In genomic region chr1:237814319-237814924, GRCh38 we compare ENCODE assay signal across 9 cellular contexts.
DNase-seq lines count a peak whose midpoint lies in the region; ATAC-seq and TF ChIP-seq lines count a peak whose summit lies in the region.
"Had no signal": no experiment of that assay in that cellular context is flagged by ENCODE, and none has a peak within 500 bp of the region (broad histone marks: within the 10 kb centered on the region; RNA-seq: fewer than 3 reads in every experiment).

No MANE protein-coding gene starts in this region.

- BruUV-seq in OCI-LY7 (replicated peaks; lab: Mats Ljungman, UMichigan): no TSS peak

- no peaks in the 10 kb centered on the region for H3K36me3 ChIP-seq in OCI-LY7 (ENCODE audit: insufficient read depth, low read length)

- no peaks in the 10 kb centered on the region for H3K9me3 Mint-ChIP-seq in activated T-helper 2 cell treated with anti-CD3 and anti-CD28 coated beads, Interferon-gamma antibody, Interleukin-2, Interleukin-4, amounts not matched to agents 10 μg/mL and 5 μg/mL and 100 μg/mL, durations not matched to agents 14 hours and 24 hours and 36 hours
- H3K9me3 Mint-ChIP-seq: T-helper 1 cell treated with Interleukin-12 subunit alpha and Interleukin-12 subunit beta and Interleukin-4 antibody, amounts not matched to agents 30 μg/mL and 1 μg/mL, for 36 hours had no signal

- no peaks in the 10 kb centered on the region for H3K4me1 ChIP-seq in OCI-LY7 (ENCODE audit: insufficient read depth, low read length, poor library complexity, severe bottlenecking)

- CTCF ChIA-PET in OCI-LY7 (lab: Charles Lee; ENCODE audit: unreplicated experiment): no interaction called here

- no peak overlapping the region for H3K4me3 Mint-ChIP-seq in activated T-helper 2 cell treated with anti-CD3 and anti-CD28 coated beads, Interferon-gamma antibody, Interleukin-2, Interleukin-4, amounts not matched to agents 10 μg/mL and 5 μg/mL and 100 μg/mL, durations not matched to agents 14 hours and 24 hours and 36 hours (ENCODE audit: low read depth)
- H3K4me3 Mint-ChIP-seq: T-helper 1 cell treated with Interleukin-12 subunit alpha and Interleukin-12 subunit beta and Interleukin-4 antibody, amounts not matched to agents 30 μg/mL and 1 μg/mL, for 36 hours had no signal

- H3K36me3 Mint-ChIP-seq in activated T-helper 2 cell treated with anti-CD3 and anti-CD28 coated beads, Interferon-gamma antibody, Interleukin-2, Interleukin-4, amounts not matched to agents 10 μg/mL and 5 μg/mL and 100 μg/mL, durations not matched to agents 14 hours and 24 hours and 36 hours (ENCODE audit: low read depth): no peaks in the 10 kb centered on the region

- H3K79me2 ChIP-seq in OCI-LY7 (ENCODE audit: insufficient read depth, low read depth, low read length): no peaks in the 10 kb centered on the region

- H3K27ac ChIP-seq in 22Rv1 (no peak overlapping the region), OCI-LY7 (ENCODE audit: low read depth, low read length, poor library complexity, severe bottlenecking) (no peak overlapping the region)

- H2AFZ ChIP-seq in OCI-LY7 (ENCODE audit: low read length): no peak overlapping the region

- intact Hi-C loops in OCI-LY7 (cut with micrococcal nuclease; ENCODE audit: unreplicated experiment): no loop called here
- intact Hi-C loops in activated T-helper 2 cell treated with anti-CD3 and anti-CD28 coated beads, Interferon-gamma antibody, Interleukin-2, Interleukin-4, amounts not matched to agents 10 μg/mL and 5 μg/mL and 100 μg/mL, durations not matched to agents 14 hours and 24 hours and 36 hours (cut with micrococcal nuclease): no loop called here

- H3K27me3 Mint-ChIP-seq in activated T-helper 2 cell treated with anti-CD3 and anti-CD28 coated beads, Interferon-gamma antibody, Interleukin-2, Interleukin-4, amounts not matched to agents 10 μg/mL and 5 μg/mL and 100 μg/mL, durations not matched to agents 14 hours and 24 hours and 36 hours (ENCODE audit: low read depth): no peaks in the 10 kb centered on the region

- DNase-seq in GM13976 (ENCODE audit: low spot score): no peak
- DNase-seq in OCI-LY7 (ENCODE audit: low spot score): peak; percentile 25
- peak; percentile 2 for DNase-seq in fibroblast of peridontal ligament (ENCODE audit: extremely low read depth)
- DNase-seq in stimulated activated CD4-positive, alpha-beta T cell treated with anti-CD3 and anti-CD28 coated beads, Interleukin-1b, Interleukin-23, amount 100 ng/mL, for 48 hours: no peak
- DNase-seq in left lobe of liver (ENCODE audit: low spot score): no peak
- no peak for DNase-seq in AG08395 (ENCODE audit: low spot score)
- DNase-seq in activated T-helper 2 cell treated with anti-CD3 and anti-CD28 coated beads, Interferon-gamma antibody, Interleukin-2, Interleukin-4, amounts not matched to agents 10 μg/mL and 5 μg/mL and 100 μg/mL, durations not matched to agents 14 hours and 24 hours and 36 hours (ENCODE audit: low spot score): no peak

- POLR2A ChIA-PET in OCI-LY7 (lab: Charles Lee): no interaction called here

- H3K4me1 Mint-ChIP-seq in activated T-helper 2 cell treated with anti-CD3 and anti-CD28 coated beads, Interferon-gamma antibody, Interleukin-2, Interleukin-4, amounts not matched to agents 10 μg/mL and 5 μg/mL and 100 μg/mL, durations not matched to agents 14 hours and 24 hours and 36 hours (ENCODE audit: low read depth): no peaks in the 10 kb centered on the region

- no peak for ATAC-seq in left lobe of liver

- TF ChIP-seq CTCF in 22Rv1 (IDR thresholded peaks at IDR 0.05) (peak; percentile 91), GM13976 (IDR thresholded peaks at IDR 0.05; ENCODE audit: borderline replicate concordance, control extremely low read depth, extremely low read depth, insufficient read depth, missing control alignments) (peak; percentile 27), OCI-LY7 (conservative IDR thresholded peaks at IDR 0.05; ENCODE audit: low read length) (peak; percentile 88)

- H3K9me3 ChIP-seq in OCI-LY7 (ENCODE audit: low read length): no peaks in the 10 kb centered on the region

- in situ Hi-C loops in GM13976 (cut with MboI; ENCODE audit: low sequenced_read_pairs, unreplicated experiment): no loop called here

- H3K9me2 ChIP-seq in OCI-LY7 (ENCODE audit: insufficient read depth, low read length): no peaks in the 10 kb centered on the region

- no peak overlapping the region for H3K4me3 ChIP-seq in OCI-LY7 (ENCODE audit: low read depth, low read length, poor library complexity, severe bottlenecking)

- no peak overlapping the region for H3K27ac Mint-ChIP-seq in activated T-helper 2 cell treated with anti-CD3 and anti-CD28 coated beads, Interferon-gamma antibody, Interleukin-2, Interleukin-4, amounts not matched to agents 10 μg/mL and 5 μg/mL and 100 μg/mL, durations not matched to agents 14 hours and 24 hours and 36 hours
- H3K27ac Mint-ChIP-seq: T-helper 1 cell treated with Interleukin-12 subunit alpha and Interleukin-12 subunit beta and Interleukin-4 antibody, amounts not matched to agents 30 μg/mL and 1 μg/mL, for 36 hours had no signal

- H3K4me2 ChIP-seq in OCI-LY7 (ENCODE audit: low read length): no peak overlapping the region

- no peaks in the 10 kb centered on the region for H4K20me1 ChIP-seq in OCI-LY7 (ENCODE audit: insufficient read depth, low read length)

Comparison
In these comparisons a context has a peak if more than half of its experiments do, and no peak if none do; other contexts are left out.
1. CTCF ChIP-seq: peak in every context shown above with its lines; median percentile 91 in 22Rv1; 88 in OCI-LY7; 27 in GM13976.
2. DNase-seq: peak in OCI-LY7 (single experiment) and fibroblast of peridontal ligament (single experiment); none in GM13976 (single experiment), stimulated activated CD4-positive, alpha-beta T cell treated with anti-CD3 and anti-CD28 coated beads, Interleukin-1b, Interleukin-23, amount 100 ng/mL, for 48 hours (single experiment), left lobe of liver (single experiment), AG08395 (single experiment) and activated T-helper 2 cell treated with anti-CD3 and anti-CD28 coated beads, Interferon-gamma antibody, Interleukin-2, Interleukin-4, amounts not matched to agents 10 μg/mL and 5 μg/mL and 100 μg/mL, durations not matched to agents 14 hours and 24 hours and 36 hours (single experiment).